ENCODE assay signal across 1 cellular context in the genomic region with DNA sequence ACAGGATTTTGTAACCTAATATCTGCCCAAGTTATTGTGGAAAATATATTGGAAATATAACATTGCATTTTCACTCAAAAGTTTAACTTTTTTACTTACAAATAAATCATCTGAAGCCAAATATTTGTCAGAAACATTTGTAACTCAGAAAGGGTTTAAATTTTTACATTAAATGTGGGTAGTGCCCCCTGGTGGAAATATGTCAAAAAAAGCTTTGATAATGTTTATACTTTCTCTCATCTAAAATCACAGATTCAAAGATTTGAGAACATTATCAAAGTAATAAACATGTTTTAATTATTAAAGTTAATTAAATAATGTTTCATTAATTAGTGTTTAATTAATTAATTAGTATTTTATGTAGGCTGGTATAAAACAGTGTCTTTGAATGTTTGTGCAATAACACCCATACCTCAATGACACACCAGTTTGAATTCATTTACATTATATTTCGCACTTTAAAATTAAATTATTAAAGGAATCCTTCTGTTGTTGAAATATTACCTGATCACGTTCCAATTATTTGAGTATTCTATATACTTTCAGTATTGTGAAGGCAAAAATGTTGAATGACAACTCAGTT.
TF ChIP-seq lines count a peak whose summit lies in the region.

No MANE protein-coding gene starts in this region.

TF ChIP-seq in GM12878, 131 proteins besides CTCF, POLR2A, EP300 and RAD21 (continued from another document):
- TF ChIP-seq ZNF217 (IDR thresholded peaks at IDR 0.05), result no peak
- TF ChIP-seq, protein P1, sequence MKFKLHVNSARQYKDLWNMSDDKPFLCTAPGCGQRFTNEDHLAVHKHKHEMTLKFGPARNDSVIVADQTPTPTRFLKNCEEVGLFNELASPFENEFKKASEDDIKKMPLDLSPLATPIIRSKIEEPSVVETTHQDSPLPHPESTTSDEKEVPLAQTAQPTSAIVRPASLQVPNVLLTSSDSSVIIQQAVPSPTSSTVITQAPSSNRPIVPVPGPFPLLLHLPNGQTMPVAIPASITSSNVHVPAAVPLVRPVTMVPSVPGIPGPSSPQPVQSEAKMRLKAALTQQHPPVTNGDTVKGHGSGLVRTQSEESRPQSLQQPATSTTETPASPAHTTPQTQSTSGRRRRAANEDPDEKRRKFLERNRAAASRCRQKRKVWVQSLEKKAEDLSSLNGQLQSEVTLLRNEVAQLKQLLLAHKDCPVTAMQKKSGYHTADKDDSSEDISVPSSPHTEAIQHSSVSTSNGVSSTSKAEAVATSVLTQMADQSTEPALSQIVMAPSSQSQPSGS (IDR thresholded peaks at IDR 0.05; ENCODE audit: low read length), result no peak
- no peak for TF ChIP-seq JUNB (IDR thresholded peaks at IDR 0.05)
- no peak for TF ChIP-seq FOS (IDR thresholded peaks at IDR 0.05; ENCODE audit: borderline replicate concordance, extremely low read depth, insufficient read length)
- TF ChIP-seq, protein P2, sequence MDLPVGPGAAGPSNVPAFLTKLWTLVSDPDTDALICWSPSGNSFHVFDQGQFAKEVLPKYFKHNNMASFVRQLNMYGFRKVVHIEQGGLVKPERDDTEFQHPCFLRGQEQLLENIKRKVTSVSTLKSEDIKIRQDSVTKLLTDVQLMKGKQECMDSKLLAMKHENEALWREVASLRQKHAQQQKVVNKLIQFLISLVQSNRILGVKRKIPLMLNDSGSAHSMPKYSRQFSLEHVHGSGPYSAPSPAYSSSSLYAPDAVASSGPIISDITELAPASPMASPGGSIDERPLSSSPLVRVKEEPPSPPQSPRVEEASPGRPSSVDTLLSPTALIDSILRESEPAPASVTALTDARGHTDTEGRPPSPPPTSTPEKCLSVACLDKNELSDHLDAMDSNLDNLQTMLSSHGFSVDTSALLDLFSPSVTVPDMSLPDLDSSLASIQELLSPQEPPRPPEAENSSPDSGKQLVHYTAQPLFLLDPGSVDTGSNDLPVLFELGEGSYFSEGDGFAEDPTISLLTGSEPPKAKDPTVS (IDR thresholded peaks at IDR 0.05; ENCODE audit: low read depth, low read length), result no peak
- TF ChIP-seq NRF1 (conservative IDR thresholded peaks at IDR 0.05; ENCODE audit: low read depth, low read length), result no peak
- TF ChIP-seq POLR2AphosphoS2 (IDR thresholded peaks at IDR 0.05; ENCODE audit: low read depth, low read length), result no peak
- TF ChIP-seq, protein P3, sequence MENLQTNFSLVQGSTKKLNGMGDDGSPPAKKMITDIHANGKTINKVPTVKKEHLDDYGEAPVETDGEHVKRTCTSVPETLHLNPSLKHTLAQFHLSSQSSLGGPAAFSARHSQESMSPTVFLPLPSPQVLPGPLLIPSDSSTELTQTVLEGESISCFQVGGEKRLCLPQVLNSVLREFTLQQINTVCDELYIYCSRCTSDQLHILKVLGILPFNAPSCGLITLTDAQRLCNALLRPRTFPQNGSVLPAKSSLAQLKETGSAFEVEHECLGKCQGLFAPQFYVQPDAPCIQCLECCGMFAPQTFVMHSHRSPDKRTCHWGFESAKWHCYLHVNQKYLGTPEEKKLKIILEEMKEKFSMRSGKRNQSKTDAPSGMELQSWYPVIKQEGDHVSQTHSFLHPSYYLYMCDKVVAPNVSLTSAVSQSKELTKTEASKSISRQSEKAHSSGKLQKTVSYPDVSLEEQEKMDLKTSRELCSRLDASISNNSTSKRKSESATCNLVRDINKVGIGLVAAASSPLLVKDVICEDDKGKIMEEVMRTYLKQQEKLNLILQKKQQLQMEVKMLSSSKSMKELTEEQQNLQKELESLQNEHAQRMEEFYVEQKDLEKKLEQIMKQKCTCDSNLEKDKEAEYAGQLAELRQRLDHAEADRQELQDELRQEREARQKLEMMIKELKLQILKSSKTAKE (IDR thresholded peaks at IDR 0.05; ENCODE audit: low read depth, poor library complexity, severe bottlenecking), result no peak
- TF ChIP-seq IRF4 (IDR thresholded peaks at IDR 0.05; ENCODE audit: low read depth, low read length), result no peak
- TF ChIP-seq, protein P4, sequence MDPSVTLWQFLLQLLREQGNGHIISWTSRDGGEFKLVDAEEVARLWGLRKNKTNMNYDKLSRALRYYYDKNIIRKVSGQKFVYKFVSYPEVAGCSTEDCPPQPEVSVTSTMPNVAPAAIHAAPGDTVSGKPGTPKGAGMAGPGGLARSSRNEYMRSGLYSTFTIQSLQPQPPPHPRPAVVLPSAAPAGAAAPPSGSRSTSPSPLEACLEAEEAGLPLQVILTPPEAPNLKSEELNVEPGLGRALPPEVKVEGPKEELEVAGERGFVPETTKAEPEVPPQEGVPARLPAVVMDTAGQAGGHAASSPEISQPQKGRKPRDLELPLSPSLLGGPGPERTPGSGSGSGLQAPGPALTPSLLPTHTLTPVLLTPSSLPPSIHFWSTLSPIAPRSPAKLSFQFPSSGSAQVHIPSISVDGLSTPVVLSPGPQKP (IDR thresholded peaks at IDR 0.05; ENCODE audit: low read depth, low read length), result no peak
- TF ChIP-seq CREM (IDR thresholded peaks at IDR 0.05; ENCODE audit: low read depth), result no peak
- TF ChIP-seq NR2C1 (IDR thresholded peaks at IDR 0.05), result no peak
